ENCODE assay signal across 1 cellular context in genomic region chr18:75429975-75430374, GRCh38.
TF ChIP-seq lines count a peak whose summit lies in the region.

No MANE protein-coding gene starts in this region.

TF ChIP-seq in HEK293, 187 proteins besides CTCF, POLR2A, EP300 and RAD21 (continued from another document):
- TF ChIP-seq ZNF654 (tag by site-specific recombination; IDR thresholded peaks at IDR 0.05; ENCODE audit: low read depth), result no peak
- TF ChIP-seq ZFP37 (tag by site-specific recombination; IDR thresholded peaks at IDR 0.05), result peak; percentile 77
